In genomic region chr2:127196998-127197397, GRCh38 we compare ENCODE assay signal across 10 cellular contexts. TPM values are rescaled to one million over a fixed set of nuclear protein-coding genes. Genes with fewer than 3 reads are reported as not detected.
DNase-seq lines count a peak whose midpoint lies in the region; ATAC-seq and TF ChIP-seq lines count a peak whose summit lies in the region.
"Had no signal": no experiment of that assay in that cellular context is flagged by ENCODE, and none has a peak within 500 bp of the region (broad histone marks: within the 10 kb centered on the region; RNA-seq: fewer than 3 reads in every experiment).

No MANE protein-coding gene starts in this region.

- in situ Hi-C loops in SK-MEL-5 (cut with HindIII; ENCODE audit: low pct_unique_long_range_greater_than_20kb, low sequenced_read_pairs): no loop called here

- no peak overlapping the region for H3K4me3 Mint-ChIP-seq in HFFc6
- no peak overlapping the region for H3K4me3 Mint-ChIP-seq in activated naive CD8-positive, alpha-beta T cell treated with anti-CD3 and anti-CD28 coated beads for 36 hours

- no peaks in the 10 kb centered on the region for H3K9me3 Mint-ChIP-seq in HFFc6
- no peaks in the 10 kb centered on the region for H3K9me3 Mint-ChIP-seq in activated naive CD8-positive, alpha-beta T cell treated with anti-CD3 and anti-CD28 coated beads for 36 hours

- ATAC-seq in left lobe of liver (peak; percentile 56), HG03520 (IDR thresholded peaks at IDR 0.05; ENCODE audit: unreplicated experiment) (no peak), GM19035 (IDR thresholded peaks at IDR 0.05; ENCODE audit: unreplicated experiment) (no peak)

- H3K27ac Mint-ChIP-seq in HFFc6: no peak overlapping the region
- no peak overlapping the region for H3K27ac Mint-ChIP-seq in activated naive CD8-positive, alpha-beta T cell treated with anti-CD3 and anti-CD28 coated beads for 36 hours

- H3K27ac ChIP-seq in caudate nucleus (ENCODE audit: low read depth, low read length): no peak overlapping the region
- H3K27ac ChIP-seq: uterus had no signal

- DNase-seq in DMS153 treated with DMSO at 0.1 percent for 48 hours (lab: John Stamatoyannopoulos, UW; ENCODE audit: unreplicated experiment) (peak; percentile 25), HFFc6 (no peak), SK-MEL-5 (ENCODE audit: low read depth, low spot score) (peak; percentile 56), left lobe of liver (ENCODE audit: low spot score) (peak; percentile 14), caudate nucleus (lab: John Stamatoyannopoulos, UW) (no peak)
- DNase-seq in activated naive CD8-positive, alpha-beta T cell treated with anti-CD3 and anti-CD28 coated beads for 36 hours: no peak
- DNase-seq: uterus had no signal

- H3K4me1 Mint-ChIP-seq in HFFc6 (ENCODE audit: low read depth): peaks cover 15% of the 10 kb centered on the region
- no peaks in the 10 kb centered on the region for H3K4me1 Mint-ChIP-seq in activated naive CD8-positive, alpha-beta T cell treated with anti-CD3 and anti-CD28 coated beads for 36 hours

- no peaks in the 10 kb centered on the region; the same call in 1 of the 2 replicates for H3K27me3 Mint-ChIP-seq in HFFc6 (ENCODE audit: insufficient read depth)
- H3K27me3 Mint-ChIP-seq in activated naive CD8-positive, alpha-beta T cell treated with anti-CD3 and anti-CD28 coated beads for 36 hours: no peaks in the 10 kb centered on the region

- no peaks in the 10 kb centered on the region for H3K36me3 Mint-ChIP-seq in HFFc6 (ENCODE audit: low read depth)
- no peaks in the 10 kb centered on the region for H3K36me3 Mint-ChIP-seq in activated naive CD8-positive, alpha-beta T cell treated with anti-CD3 and anti-CD28 coated beads for 36 hours

- peak; percentile 75 for TF ChIP-seq CTCF in HFFc6 (IDR thresholded peaks at IDR 0.05)

RNA-seq across cellular contexts. Expression of gene CYP27C1, which starts 23.1 kb away (rescaled TPM):
- under 1 TPM; 0.09 to 0.17 (median 0.13) TPM for total RNA-seq in HFFc6 (2021; fragmentation: NEBNext Ultra II Directional; extraction: Animal tissue kit (Norgen Biotek cat#: 25700))
- total RNA-seq in SK-MEL-5 (2014; rRNA removed; shearing (Covaris generic)): 0.19 and 0.26 TPM in 2 replicates
- polyA plus RNA-seq in SK-MEL-5 (2015; cell fraction: cytosol; rRNA removed): 0.30 and 0.44 TPM in 2 replicates
- 0.36 TPM in 1 of 2 replicates, not detected in the other for polyA plus RNA-seq in SK-MEL-5 (2015; cell fraction: nucleus; rRNA removed)
- 0.05 TPM for total RNA-seq in left lobe of liver
- not detected for total RNA-seq in activated naive CD8-positive, alpha-beta T cell treated with anti-CD3 and anti-CD28 coated beads for 36 hours
- total RNA-seq: T-helper 1 cell treated with Interleukin-12 subunit alpha and Interleukin-12 subunit beta and Interleukin-4 antibody, amounts not matched to agents 30 ng/mL and 1 ng/mL, for 36 hours had no signal

Comparison
In these comparisons a context has a peak if more than half of its experiments do, and no peak if none do; other contexts are left out.
1. DNase-seq: peak in DMS153 treated with DMSO at 0.1 percent for 48 hours (single experiment), SK-MEL-5 (single experiment) and left lobe of liver (single experiment); none in HFFc6 (single experiment), caudate nucleus (0 of 61) and activated naive CD8-positive, alpha-beta T cell treated with anti-CD3 and anti-CD28 coated beads for 36 hours (single experiment).